In the genomic region with DNA sequence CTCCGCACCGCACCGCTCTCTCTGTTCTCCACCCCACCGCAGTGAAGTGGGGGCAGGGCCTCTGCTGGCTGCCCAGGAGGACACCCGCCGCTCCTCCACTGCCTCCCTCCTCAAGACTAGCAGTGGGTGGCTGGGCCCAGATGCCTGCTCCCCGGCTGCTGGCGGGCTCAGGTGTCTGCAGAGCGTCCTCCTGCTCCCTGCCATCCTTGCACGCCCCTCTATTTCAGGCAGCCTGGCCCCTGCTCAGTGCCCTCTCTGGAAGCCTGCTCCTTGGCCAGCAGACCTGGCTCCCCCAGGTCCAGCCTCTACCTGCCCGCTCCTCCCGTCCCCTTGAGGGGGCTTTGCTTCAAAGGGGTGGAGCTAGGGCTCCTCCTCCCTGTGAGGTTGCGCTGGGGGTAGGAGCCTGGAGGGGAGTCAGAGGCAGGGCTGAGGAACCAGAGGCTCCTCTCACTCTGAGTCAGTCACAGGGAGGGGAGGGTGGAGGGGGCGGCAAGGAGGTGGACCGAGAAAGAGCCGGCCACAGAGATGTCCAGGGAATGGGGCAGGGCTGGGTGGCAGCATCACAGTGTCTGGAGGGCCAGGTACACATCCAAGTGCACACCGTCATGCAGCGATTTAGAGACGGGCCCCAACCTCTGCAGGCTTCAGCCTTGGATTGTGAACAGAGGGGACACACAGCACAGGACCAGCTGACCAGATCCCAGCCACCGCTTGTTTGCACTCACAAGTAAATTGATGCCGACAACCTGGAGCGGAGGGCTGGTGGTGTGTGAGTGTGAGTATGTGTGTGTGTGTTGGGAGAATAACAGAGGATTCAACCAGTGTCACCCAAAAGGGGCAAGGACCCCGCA, we compare ENCODE assay signal across 1 cellular context.
TF ChIP-seq lines count a peak whose summit lies in the region.

No MANE protein-coding gene starts in this region.

TF ChIP-seq in GM23338, 12 proteins besides CTCF, POLR2A, EP300 and RAD21 (continued from another document):
- TF ChIP-seq, protein P1, sequence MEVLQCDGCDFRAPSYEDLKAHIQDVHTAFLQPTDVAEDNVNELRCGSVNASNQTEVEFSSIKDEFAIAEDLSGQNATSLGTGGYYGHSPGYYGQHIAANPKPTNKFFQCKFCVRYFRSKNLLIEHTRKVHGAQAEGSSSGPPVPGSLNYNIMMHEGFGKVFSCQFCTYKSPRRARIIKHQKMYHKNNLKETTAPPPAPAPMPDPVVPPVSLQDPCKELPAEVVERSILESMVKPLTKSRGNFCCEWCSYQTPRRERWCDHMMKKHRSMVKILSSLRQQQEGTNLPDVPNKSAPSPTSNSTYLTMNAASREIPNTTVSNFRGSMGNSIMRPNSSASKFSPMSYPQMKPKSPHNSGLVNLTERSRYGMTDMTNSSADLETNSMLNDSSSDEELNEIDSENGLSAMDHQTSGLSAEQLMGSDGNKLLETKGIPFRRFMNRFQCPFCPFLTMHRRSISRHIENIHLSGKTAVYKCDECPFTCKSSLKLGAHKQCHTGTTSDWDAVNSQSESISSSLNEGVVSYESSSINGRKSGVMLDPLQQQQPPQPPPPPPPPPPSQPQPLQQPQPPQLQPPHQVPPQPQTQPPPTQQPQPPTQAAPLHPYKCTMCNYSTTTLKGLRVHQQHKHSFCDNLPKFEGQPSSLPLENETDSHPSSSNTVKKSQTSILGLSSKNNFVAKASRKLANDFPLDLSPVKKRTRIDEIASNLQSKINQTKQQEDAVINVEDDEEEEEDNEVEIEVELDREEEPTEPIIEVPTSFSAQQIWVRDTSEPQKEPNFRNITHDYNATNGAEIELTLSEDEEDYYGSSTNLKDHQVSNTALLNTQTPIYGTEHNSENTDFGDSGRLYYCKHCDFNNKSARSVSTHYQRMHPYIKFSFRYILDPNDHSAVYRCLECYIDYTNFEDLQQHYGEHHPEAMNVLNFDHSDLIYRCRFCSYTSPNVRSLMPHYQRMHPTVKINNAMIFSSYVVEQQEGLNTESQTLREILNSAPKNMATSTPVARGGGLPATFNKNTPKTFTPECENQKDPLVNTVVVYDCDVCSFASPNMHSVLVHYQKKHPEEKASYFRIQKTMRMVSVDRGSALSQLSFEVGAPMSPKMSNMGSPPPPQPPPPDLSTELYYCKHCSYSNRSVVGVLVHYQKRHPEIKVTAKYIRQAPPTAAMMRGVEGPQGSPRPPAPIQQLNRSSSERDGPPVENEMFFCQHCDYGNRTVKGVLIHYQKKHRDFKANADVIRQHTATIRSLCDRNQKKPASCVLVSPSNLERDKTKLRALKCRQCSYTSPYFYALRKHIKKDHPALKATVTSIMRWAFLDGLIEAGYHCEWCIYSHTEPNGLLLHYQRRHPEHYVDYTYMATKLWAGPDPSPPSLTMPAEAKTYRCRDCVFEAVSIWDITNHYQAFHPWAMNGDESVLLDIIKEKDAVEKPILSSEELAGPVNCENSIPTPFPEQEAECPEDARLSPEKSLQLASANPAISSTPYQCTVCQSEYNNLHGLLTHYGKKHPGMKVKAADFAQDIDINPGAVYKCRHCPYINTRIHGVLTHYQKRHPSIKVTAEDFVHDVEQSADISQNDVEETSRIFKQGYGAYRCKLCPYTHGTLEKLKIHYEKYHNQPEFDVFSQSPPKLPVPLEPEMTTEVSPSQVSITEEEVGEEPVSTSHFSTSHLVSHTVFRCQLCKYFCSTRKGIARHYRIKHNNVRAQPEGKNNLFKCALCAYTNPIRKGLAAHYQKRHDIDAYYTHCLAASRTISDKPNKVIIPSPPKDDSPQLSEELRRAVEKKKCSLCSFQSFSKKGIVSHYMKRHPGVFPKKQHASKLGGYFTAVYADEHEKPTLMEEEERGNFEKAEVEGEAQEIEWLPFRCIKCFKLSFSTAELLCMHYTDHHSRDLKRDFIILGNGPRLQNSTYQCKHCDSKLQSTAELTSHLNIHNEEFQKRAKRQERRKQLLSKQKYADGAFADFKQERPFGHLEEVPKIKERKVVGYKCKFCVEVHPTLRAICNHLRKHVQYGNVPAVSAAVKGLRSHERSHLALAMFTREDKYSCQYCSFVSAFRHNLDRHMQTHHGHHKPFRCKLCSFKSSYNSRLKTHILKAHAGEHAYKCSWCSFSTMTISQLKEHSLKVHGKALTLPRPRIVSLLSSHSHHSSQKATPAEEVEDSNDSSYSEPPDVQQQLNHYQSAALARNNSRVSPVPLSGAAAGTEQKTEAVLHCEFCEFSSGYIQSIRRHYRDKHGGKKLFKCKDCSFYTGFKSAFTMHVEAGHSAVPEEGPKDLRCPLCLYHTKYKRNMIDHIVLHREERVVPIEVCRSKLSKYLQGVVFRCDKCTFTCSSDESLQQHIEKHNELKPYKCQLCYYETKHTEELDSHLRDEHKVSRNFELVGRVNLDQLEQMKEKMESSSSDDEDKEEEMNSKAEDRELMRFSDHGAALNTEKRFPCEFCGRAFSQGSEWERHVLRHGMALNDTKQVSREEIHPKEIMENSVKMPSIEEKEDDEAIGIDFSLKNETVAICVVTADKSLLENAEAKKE (CRISPR knock-in tag; IDR thresholded peaks at IDR 0.05): no peak
TF ChIP-seq in GM23338: peak in this region for 0.
